ENCODE assay signal across 8 cellular contexts in genomic region chr17:46225274-46225794, GRCh38. TPM values are rescaled to one million over a fixed set of nuclear protein-coding genes. Genes with fewer than 3 reads are reported as not detected.
DNase-seq lines count a peak whose midpoint lies in the region; ATAC-seq, FAIRE-seq and TF ChIP-seq lines count a peak whose summit lies in the region.
"Not testable (repeated sequence)": the region's sequence is repeated elsewhere in the genome, so short reads cannot be mapped to it uniquely, and the experiment has no call there.

No MANE protein-coding gene starts in this region.

- H3K4me2 ChIP-seq in DOHH2 (ENCODE audit: low read length) (peak overlapping the region; percentile 58), GM23248 (ENCODE audit: unreplicated experiment) (peak overlapping the region; percentile 25)

- not testable (repeated sequence) for TF ChIP-seq CTCF in DOHH2 (IDR thresholded peaks at IDR 0.05; ENCODE audit: low read depth, low read length, poor library complexity, severe bottlenecking)

- H3K79me2 ChIP-seq in DOHH2 (ENCODE audit: control insufficient read depth, low read length); GM23248 (ENCODE audit: insufficient read depth): not testable (repeated sequence)

- H3K4me1 ChIP-seq in DOHH2 (ENCODE audit: control insufficient read depth, low read length); GM23248 (ENCODE audit: insufficient read depth): not testable (repeated sequence)

- ATAC-seq in naive thymus-derived CD8-positive, alpha-beta T cell = peak; percentile 99 to 100
- ATAC-seq in stimulated activated memory B cell treated with anti-CD40 and anti-IgM and Interleukin-4, amounts not matched to agents 10 μg/mL and 1 μg/mL and 100 μg/mL, for 72 hours = peak; percentile 100

- H3K27me3 ChIP-seq in DOHH2 (ENCODE audit: control insufficient read depth, low read length); GM23248 (replicated peaks; ENCODE audit: insufficient read depth): not testable (repeated sequence)

- H3F3A ChIP-seq in DOHH2 (ENCODE audit: control insufficient read depth, insufficient read depth); GM23248 (ENCODE audit: insufficient read depth): not testable (repeated sequence)

- H4K20me1 ChIP-seq in DOHH2 (ENCODE audit: control insufficient read depth, insufficient read depth, low read depth, low read length); GM23248 (ENCODE audit: insufficient read depth): not testable (repeated sequence)

- H3K4me1 Mint-ChIP-seq in naive thymus-derived CD8-positive, alpha-beta T cell; stimulated activated memory B cell treated with anti-CD40 and anti-IgM and Interleukin-4, amounts not matched to agents 10 μg/mL and 1 μg/mL and 100 μg/mL, for 72 hours: not testable (repeated sequence)

- not testable (repeated sequence) for FAIRE-seq in RCC 7860 (lab: Jason Lieb, UNC)

- POLR2A ChIA-PET in naive thymus-derived CD8-positive, alpha-beta T cell (lab: Charles Lee) = not testable (repeated sequence)

- H3K9ac ChIP-seq in GM23248 = peak overlapping the region; percentile 71

- not testable (repeated sequence) for H3K27ac ChIP-seq in DOHH2 (ENCODE audit: low read depth, low read length); GM23248

- H3K9me3 ChIP-seq in DOHH2 (ENCODE audit: control insufficient read depth, insufficient read depth, low read length); GM23248 (ENCODE audit: low read depth): not testable (repeated sequence)

- H3K9me2 ChIP-seq in DOHH2 (replicated peaks; ENCODE audit: control insufficient read depth, low read length); GM23248 (ENCODE audit: insufficient read depth): not testable (repeated sequence)

- H3K27ac Mint-ChIP-seq in naive thymus-derived CD8-positive, alpha-beta T cell = peak overlapping the region; percentile 80 to 95 (median 93)
- peak overlapping the region; percentile 79 for H3K27ac Mint-ChIP-seq in stimulated activated memory B cell treated with anti-CD40 and anti-IgM and Interleukin-4, amounts not matched to agents 10 μg/mL and 1 μg/mL and 100 μg/mL, for 72 hours

- DNase-seq in GM23248 (peak; percentile 99), Kasumi-1 (lab: John Stamatoyannopoulos, UW) (peak; percentile 83 to 87), RCC 7860 (ENCODE audit: low spot score) (peak; percentile 61), fibroblast of peridontal ligament (ENCODE audit: extremely low read depth) (peak; percentile 86)
- DNase-seq in activated T-helper 1 cell treated with anti-CD3 and anti-CD28 coated beads, Interleukin-2, amount 50 U/mL, for 16 hours (ENCODE audit: low read depth in 1 of 2, low spot score in 1 of 2) = peak; percentile 82 to 86
- DNase-seq in naive thymus-derived CD8-positive, alpha-beta T cell = peak; percentile 89 to 98 (median 94)

- H3K36me3 ChIP-seq in DOHH2 (ENCODE audit: control insufficient read depth, low read length); GM23248 (ENCODE audit: low read depth): not testable (repeated sequence)

- peak overlapping the region; percentile 92 to 97 (median 95) for H3K4me3 Mint-ChIP-seq in naive thymus-derived CD8-positive, alpha-beta T cell
- peak overlapping the region; percentile 92 for H3K4me3 Mint-ChIP-seq in stimulated activated memory B cell treated with anti-CD40 and anti-IgM and Interleukin-4, amounts not matched to agents 10 μg/mL and 1 μg/mL and 100 μg/mL, for 72 hours

- H3K27me3 Mint-ChIP-seq in naive thymus-derived CD8-positive, alpha-beta T cell; stimulated activated memory B cell treated with anti-CD40 and anti-IgM and Interleukin-4, amounts not matched to agents 10 μg/mL and 1 μg/mL and 100 μg/mL, for 72 hours: not testable (repeated sequence)

- 0 to 1% methylated on average over 21 of the region's 22 CpGs for WGBS in GM23248 (ENCODE audit: low coverage in 1 of 2, low lambda C conversion rate in 2 of 2, missing lambda C conversion rate in 2 of 2), 2 experiments

- not testable (repeated sequence) for H3K36me3 Mint-ChIP-seq in naive thymus-derived CD8-positive, alpha-beta T cell; stimulated activated memory B cell treated with anti-CD40 and anti-IgM and Interleukin-4, amounts not matched to agents 10 μg/mL and 1 μg/mL and 100 μg/mL, for 72 hours

- H3K9me3 Mint-ChIP-seq in naive thymus-derived CD8-positive, alpha-beta T cell; stimulated activated memory B cell treated with anti-CD40 and anti-IgM and Interleukin-4, amounts not matched to agents 10 μg/mL and 1 μg/mL and 100 μg/mL, for 72 hours: not testable (repeated sequence)

- peak overlapping the region; percentile 67 for H2AFZ ChIP-seq in GM23248

- in situ Hi-C loops in GM23248 (cut with MboI) = not testable (repeated sequence)

- peak overlapping the region; percentile 68 for H3K4me3 ChIP-seq in DOHH2 (ENCODE audit: low read length)
- H3K4me3 ChIP-seq in GM23248 = peak overlapping the region; percentile 70

RNA-seq across cellular contexts. Expression of gene KANSL1, which starts 32.1 kb away (rescaled TPM):
- total RNA-seq in GM23248 (2014; rRNA removed; shearing (Covaris generic)) = 38.2 and 69.0 TPM in 2 replicates
- 10.9 and 12.2 TPM in 2 replicates for polyA plus RNA-seq in GM23248 (2016; fragmentation: Nextera tagmentation; extraction: Ambion mirVana)
- 100 to 1,000 TPM; 206 to 208 TPM for total RNA-seq in naive thymus-derived CD8-positive, alpha-beta T cell
- 10 to 100 TPM; 13.1 to 16.6 (median 13.2) TPM for polyA plus RNA-seq in naive thymus-derived CD8-positive, alpha-beta T cell
